In the genomic region with DNA sequence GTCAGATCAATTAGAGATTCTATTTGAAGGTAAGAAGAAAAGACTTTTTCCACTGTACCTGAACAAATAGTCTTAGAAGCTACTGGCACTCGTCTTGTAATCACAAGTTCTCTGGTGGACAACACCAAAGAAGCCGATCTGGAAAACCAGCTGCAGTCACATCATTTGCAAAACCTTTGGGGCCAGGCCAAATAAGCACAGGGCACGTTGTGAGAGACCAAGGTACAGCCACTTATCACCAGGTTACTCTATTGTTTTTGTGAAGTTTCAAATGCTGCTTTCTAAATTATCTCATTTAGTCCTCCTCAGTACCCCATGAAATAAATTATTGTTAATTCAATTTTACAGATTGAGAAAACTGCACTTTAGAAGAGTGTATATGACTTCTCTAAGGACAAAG, we compare ENCODE assay signal across 29 cellular contexts.
"Had no signal": no experiment of that assay in that cellular context is flagged by ENCODE, and none has a peak within 500 bp of the region (broad histone marks: within the 10 kb centered on the region; RNA-seq: fewer than 3 reads in every experiment).

No MANE protein-coding gene starts in this region.

- H3K27me3 ChIP-seq: neural progenitor cell, ovary, stomach, thyroid gland, tibial nerve, upper lobe of left lung, vagina had no signal

- FAIRE-seq: urothelium cell line had no signal

- H3K27ac Mint-ChIP-seq: nephron; neural progenitor cell; progenitor cell of endocrine pancreas; stimulated activated effector memory CD8-positive, alpha-beta T cell treated with anti-CD3 and anti-CD28 coated beads, Interleukin-12 subunit alpha, Interleukin-12 subunit beta, amount 100 ng/mL, for 72 hours; stimulated activated naive B cell treated with anti-CD40 and anti-IgM and Interleukin-4, amounts not matched to agents 10 μg/mL and 1 μg/mL and 100 μg/mL, for 72 hours; stimulated activated naive CD8-positive, alpha-beta T cell treated with anti-CD3 and anti-CD28 coated beads, Interleukin-15, Interleukin-2, amounts not matched to agents 100 ng/mL and 50 ng/mL, for 24 hours had no signal

- H3K9me3 ChIP-seq: ovary, psoas muscle, stomach, thoracic aorta, thyroid gland, tibial nerve, upper lobe of left lung, vagina had no signal

- H3K4me1 ChIP-seq: neural progenitor cell had no signal

- H3K4me3 ChIP-seq: neural progenitor cell, ovary, psoas muscle, skin epidermis, stomach, thoracic aorta, thyroid gland, tibial nerve, upper lobe of left lung, vagina had no signal

- H3K36me3 ChIP-seq: neural progenitor cell, ovary, stomach, thoracic aorta, thyroid gland, upper lobe of left lung, vagina had no signal

- H3K36me3 Mint-ChIP-seq: natural killer cell had no signal

- H3K27me3 Mint-ChIP-seq: naive B cell; progenitor cell of endocrine pancreas; stimulated activated naive B cell treated with anti-CD40 and anti-IgM and Interleukin-4, amounts not matched to agents 10 μg/mL and 1 μg/mL and 100 μg/mL, for 72 hours; stimulated activated naive CD8-positive, alpha-beta T cell treated with anti-CD3 and anti-CD28 coated beads, Interleukin-15, Interleukin-2, amounts not matched to agents 100 ng/mL and 50 ng/mL, for 24 hours had no signal

- H3K27ac ChIP-seq: neural progenitor cell, ovary, parathyroid adenoma, psoas muscle, skin epidermis, stomach, thoracic aorta, thyroid gland, tibial nerve, upper lobe of left lung, vagina had no signal

- ATAC-seq: natural killer cell; psoas muscle; right cardiac atrium; sciatic nerve; stimulated activated effector memory CD8-positive, alpha-beta T cell treated with anti-CD3 and anti-CD28 coated beads, Interleukin-12 subunit alpha, Interleukin-12 subunit beta, amount 100 ng/mL, for 72 hours; stimulated activated naive B cell treated with anti-CD40 and anti-IgM and Interleukin-4, amounts not matched to agents 10 μg/mL and 1 μg/mL and 100 μg/mL, for 72 hours had no signal

- H3K9me3 Mint-ChIP-seq: natural killer cell; stimulated activated effector memory CD8-positive, alpha-beta T cell treated with anti-CD3 and anti-CD28 coated beads, Interleukin-12 subunit alpha, Interleukin-12 subunit beta, amount 100 ng/mL, for 72 hours had no signal

- DNase-seq: naive B cell; natural killer cell; occipital lobe; ovary; posterior cingulate gyrus; psoas muscle; right cardiac atrium; stimulated activated CD4-positive, alpha-beta T cell treated with anti-CD3 and anti-CD28 coated beads, Interleukin-15, amount 100 ng/mL, for 24 hours; stimulated activated CD4-positive, alpha-beta T cell treated with anti-CD3 and anti-CD28 coated beads, Interleukin-2, amount 100 ng/mL, for 24 hours; stimulated activated CD4-positive, alpha-beta T cell treated with anti-CD3 and anti-CD28 coated beads, Interleukin-2, amount 100 ng/mL, for 48 hours; stimulated activated CD4-positive, alpha-beta T cell treated with anti-CD3 and anti-CD28 coated beads, Interleukin-4, amount 100 ng/mL, for 24 hours; stimulated activated naive B cell treated with anti-CD40 and anti-IgM and Interleukin-4, amounts not matched to agents 10 μg/mL and 1 μg/mL and 100 μg/mL, for 72 hours; stimulated activated naive CD4-positive, alpha-beta T cell treated with Interleukin-2 at 50 U/mL for 16 hours; stomach; thyroid gland; trophoblast cell; upper lobe of left lung had no signal

- H3K4me3 Mint-ChIP-seq: natural killer cell; nephron; neural progenitor cell; stimulated activated effector memory CD8-positive, alpha-beta T cell treated with anti-CD3 and anti-CD28 coated beads, Interleukin-12 subunit alpha, Interleukin-12 subunit beta, amount 100 ng/mL, for 72 hours; stimulated activated naive B cell treated with anti-CD40 and anti-IgM and Interleukin-4, amounts not matched to agents 10 μg/mL and 1 μg/mL and 100 μg/mL, for 72 hours; stimulated activated naive CD8-positive, alpha-beta T cell treated with anti-CD3 and anti-CD28 coated beads, Interleukin-15, Interleukin-2, amounts not matched to agents 100 ng/mL and 50 ng/mL, for 24 hours had no signal

- H3K4me1 Mint-ChIP-seq: nephron, neural progenitor cell had no signal
